Comparison of ENCODE assay signal across 13 cellular contexts in the genomic region with DNA sequence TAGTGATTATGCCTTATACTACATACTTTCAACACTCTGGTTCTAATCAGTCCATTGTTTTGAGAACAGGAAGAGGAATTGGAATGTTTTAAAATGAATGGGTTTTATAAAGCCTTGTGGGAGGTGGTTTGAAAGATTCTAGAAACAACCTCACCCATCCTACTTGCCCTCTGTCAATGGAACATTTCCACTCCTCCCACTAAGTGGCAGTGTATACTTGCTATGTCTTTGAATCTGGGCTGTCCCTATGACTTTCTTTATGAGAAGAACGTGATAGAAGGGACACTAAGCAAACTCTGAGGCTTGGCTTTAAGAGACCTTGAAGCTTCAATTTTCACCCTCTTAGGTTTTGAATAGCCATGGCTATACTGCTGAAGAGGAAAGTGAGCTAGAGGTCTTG.
A peak's percentile ranks its signal among the peaks of the same experiment; 100 is the strongest.
DNase-seq lines count a peak whose midpoint lies in the region; ATAC-seq, FAIRE-seq and TF ChIP-seq lines count a peak whose summit lies in the region.
"Had no signal": no experiment of that assay in that cellular context is flagged by ENCODE, and none has a peak within 500 bp of the region (broad histone marks: within the 10 kb centered on the region; RNA-seq: fewer than 3 reads in every experiment).

No MANE protein-coding gene starts in this region.

- no peak overlapping the region for H3K27ac ChIP-seq in GM12878 (ENCODE audit: control insufficient read depth, insufficient read depth)
- H3K27ac ChIP-seq: HL-60 had no signal

- H3K9me3 Mint-ChIP-seq in HFFc6, result no peaks in the 10 kb centered on the region; the same call in 1 of the 2 replicates
- no peaks in the 10 kb centered on the region for H3K9me3 Mint-ChIP-seq in stimulated activated memory B cell treated with anti-CD40 and anti-IgM and Interleukin-4, amounts not matched to agents 10 μg/mL and 1 μg/mL and 100 μg/mL, for 72 hours

- no peaks in the 10 kb centered on the region for H3K9me3 ChIP-seq in GM12878 (replicated peaks; ENCODE audit: control insufficient read depth, insufficient read depth, low read length)

- H3K4me2 ChIP-seq in GM12878 (ENCODE audit: control insufficient read depth, insufficient read depth), result no peak overlapping the region

- H3K4me3 ChIP-seq in NB4 (ENCODE audit: low read depth, low read length) (no peak overlapping the region), GM12878 (no peak overlapping the region)

- H3K4me3 Mint-ChIP-seq in HFFc6, result no peak overlapping the region
- no peak overlapping the region for H3K4me3 Mint-ChIP-seq in stimulated activated memory B cell treated with anti-CD40 and anti-IgM and Interleukin-4, amounts not matched to agents 10 μg/mL and 1 μg/mL and 100 μg/mL, for 72 hours
- H3K4me3 Mint-ChIP-seq: activated CD4-positive, alpha-beta T cell treated with anti-CD3 and anti-CD28 coated beads for 36 hours had no signal

- POLR2A ChIA-PET in GM12878 (lab: Charles Lee), result no interaction called here

- WGBS in GM12878 (ENCODE audit: insufficient coverage, insufficient replicate concordance, low lambda C conversion rate, missing lambda C conversion rate), result 0% methylated on average over 1 of the region's 1 CpG

- no peaks in the 10 kb centered on the region for H3K36me3 ChIP-seq in GM12878 (ENCODE audit: control insufficient read depth in 2 of 2, insufficient read depth in 2 of 2, low read length in 1 of 2)

- H3K27me3 Mint-ChIP-seq in HFFc6 (ENCODE audit: insufficient read depth), result no peaks in the 10 kb centered on the region
- H3K27me3 Mint-ChIP-seq in stimulated activated memory B cell treated with anti-CD40 and anti-IgM and Interleukin-4, amounts not matched to agents 10 μg/mL and 1 μg/mL and 100 μg/mL, for 72 hours, result no peaks in the 10 kb centered on the region
- H3K27me3 Mint-ChIP-seq: activated CD4-positive, alpha-beta T cell treated with anti-CD3 and anti-CD28 coated beads for 36 hours had no signal

- TF ChIP-seq EP300 in GM12878 (IDR thresholded peaks at IDR 0.05; ENCODE audit: borderline replicate concordance in 1 of 2, control insufficient read depth in 1 of 2, low read depth in 2 of 2, low read length in 2 of 2), result no peak

- H3K27me3 ChIP-seq in GM12878 (replicated peaks in 1 of 2; ENCODE audit: control insufficient read depth in 2 of 2, insufficient read depth in 2 of 2, low read length in 1 of 2), result no peaks in the 10 kb centered on the region

- no peak overlapping the region for H3K9ac ChIP-seq in GM12878 (ENCODE audit: control insufficient read depth, insufficient read depth, low read length)

- TF ChIP-seq CTCF in GM12873 (IDR thresholded peaks at IDR 0.05; ENCODE audit: insufficient read depth, low read depth, low read length, missing control alignments) (peak; percentile 8), NB4 (IDR thresholded peaks at IDR 0.05; ENCODE audit: low read depth, low read length) (no peak), GM12878 (IDR thresholded peaks at IDR 0.05 in 2 of 3, conservative IDR thresholded peaks at IDR 0.05 in 1 of 3; ENCODE audit: control insufficient read depth in 2 of 3, extremely low read depth in 1 of 3, insufficient read depth in 1 of 3, low read depth in 3 of 3, low read length in 3 of 3) (peak in 2 of 3 experiments; percentile 27 to 53; a peak in 3 of 6 replicates), HFFc6 (IDR thresholded peaks at IDR 0.05) (no peak)

- no peaks in the 10 kb centered on the region for H3K36me3 Mint-ChIP-seq in HFFc6 (ENCODE audit: low read depth)
- no peaks in the 10 kb centered on the region for H3K36me3 Mint-ChIP-seq in stimulated activated memory B cell treated with anti-CD40 and anti-IgM and Interleukin-4, amounts not matched to agents 10 μg/mL and 1 μg/mL and 100 μg/mL, for 72 hours

- TF ChIP-seq RAD21 in GM12878 (IDR thresholded peaks at IDR 0.05; ENCODE audit: insufficient read depth, low read depth, low read length), result peak; percentile 64

- H3K4me1 ChIP-seq in GM12878 (ENCODE audit: control insufficient read depth, insufficient read depth, low read length), result no peaks in the 10 kb centered on the region

- peak; percentile 96 for ATAC-seq in GM12878
- no peak for ATAC-seq in stimulated activated memory B cell treated with anti-CD40 and anti-IgM and Interleukin-4, amounts not matched to agents 10 μg/mL and 1 μg/mL and 100 μg/mL, for 72 hours
- no peak for ATAC-seq in GM21619 (IDR thresholded peaks at IDR 0.05; ENCODE audit: unreplicated experiment)
- ATAC-seq: activated CD4-positive, alpha-beta T cell treated with anti-CD3 and anti-CD28 coated beads for 36 hours had no signal

- BruUV-seq in GM12878 (replicated peaks; lab: Mats Ljungman, UMichigan), result no TSS peak

- H3K27ac Mint-ChIP-seq in HFFc6, result no peak overlapping the region
- H3K27ac Mint-ChIP-seq in stimulated activated memory B cell treated with anti-CD40 and anti-IgM and Interleukin-4, amounts not matched to agents 10 μg/mL and 1 μg/mL and 100 μg/mL, for 72 hours, result no peak overlapping the region
- H3K27ac Mint-ChIP-seq: activated CD4-positive, alpha-beta T cell treated with anti-CD3 and anti-CD28 coated beads for 36 hours had no signal

- no peak for FAIRE-seq in GM12878 (lab: Jason Lieb, UNC)

- no peak for TF ChIP-seq POLR2A in NB4 (IDR thresholded peaks at IDR 0.05; ENCODE audit: extremely low read depth, insufficient read length)
- no peak for TF ChIP-seq POLR2A in GM12878 (IDR thresholded peaks at IDR 0.05; ENCODE audit: low read depth, low read length)

- CTCF ChIA-PET in GM12878 (lab: Yijun Ruan, JAX), result interaction anchor here (0.9 to 4.1 kb wide), 11 partner anchors 27 to 336 kb away, joined by 3 to 43 read pairs (median 4); no protein-coding TSS in a partner anchor

- intact Hi-C loops in GM12878 (cut with micrococcal nuclease; ENCODE audit: unreplicated experiment), result loop anchor here (1.0 kb wide), 2 partner anchors 66 to 334 kb away; no protein-coding TSS in a partner anchor

- peak; percentile 4 for DNase-seq in NB4 (ENCODE audit: low read depth)
- no peak for DNase-seq in GM12878 (ENCODE audit: low read depth, low spot score)
- peak; percentile 7 for DNase-seq in medulla oblongata (ENCODE audit: extremely low spot score)
- DNase-seq in HFFc6, result no peak
- no peak for DNase-seq in activated CD4-positive, CD25-positive, alpha-beta regulatory T cell treated with anti-CD3 and anti-CD28 coated beads, Interleukin-2, amount 50 U/mL, for 72 hours
- DNase-seq: activated CD4-positive, alpha-beta T cell treated with anti-CD3 and anti-CD28 coated beads for 36 hours; EL; hippocampal formation; occipital lobe had no signal

- RAD21 ChIA-PET in GM12878 (lab: Charles Lee; ENCODE audit: unreplicated experiment), result interaction anchor here (0.6 to 6.3 kb wide), 8 partner anchors 52 to 335 kb away, joined by 3 to 54 read pairs (median 8); no protein-coding TSS in a partner anchor

- no peaks in the 10 kb centered on the region for H3K4me1 Mint-ChIP-seq in HFFc6 (ENCODE audit: low read depth)
- H3K4me1 Mint-ChIP-seq in stimulated activated memory B cell treated with anti-CD40 and anti-IgM and Interleukin-4, amounts not matched to agents 10 μg/mL and 1 μg/mL and 100 μg/mL, for 72 hours, result no peaks in the 10 kb centered on the region
- H3K4me1 Mint-ChIP-seq: activated CD4-positive, alpha-beta T cell treated with anti-CD3 and anti-CD28 coated beads for 36 hours had no signal

- in situ Hi-C loops in GM12878 (cut with MboI), result no loop called here

- no peaks in the 10 kb centered on the region for H3K79me2 ChIP-seq in GM12878 (ENCODE audit: control insufficient read depth, insufficient read depth, low read length)

- SMC1A ChIA-PET in GM12878 (lab: Charles Lee; ENCODE audit: uncharacterized antibody, unreplicated experiment), result interaction anchor here (1.0 to 3.8 kb wide), 8 partner anchors 43 to 334 kb away, joined by 3 to 55 read pairs (median 10); no protein-coding TSS in a partner anchor

- no peaks in the 10 kb centered on the region for H4K20me1 ChIP-seq in GM12878 (ENCODE audit: control insufficient read depth, insufficient read depth)

- no peak overlapping the region for H2AFZ ChIP-seq in GM12878 (ENCODE audit: control insufficient read depth, low read depth, low read length)

TF ChIP-seq in GM12878, 131 proteins besides CTCF, POLR2A, EP300 and RAD21 (continues in another document):
- TF ChIP-seq NR2C1 (IDR thresholded peaks at IDR 0.05) (no peak), MXI1 (IDR thresholded peaks at IDR 0.05; ENCODE audit: low read depth, low read length) (no peak), ETV6 (conservative IDR thresholded peaks at IDR 0.05 in 1 of 2, IDR thresholded peaks at IDR 0.05 in 1 of 2; ENCODE audit: borderline replicate concordance in 1 of 2, low read depth in 1 of 2) (no peak), SMC3 (IDR thresholded peaks at IDR 0.05; ENCODE audit: borderline replicate concordance, low read length) (peak; percentile 40; the same call in 1 of the 2 replicates), ATF3 (IDR thresholded peaks at IDR 0.05; ENCODE audit: borderline replicate concordance, extremely low read depth, low read depth, low read length) (no peak), BHLHE40 (IDR thresholded peaks at IDR 0.05; ENCODE audit: borderline replicate concordance in 1 of 2, low read depth in 2 of 2, low read length in 1 of 2) (peak in 1 of 2 experiments; percentile 39; a peak in 1 of 4 replicates), SMAD5 (IDR thresholded peaks at IDR 0.05; ENCODE audit: low read depth) (no peak), TARDBP (IDR thresholded peaks at IDR 0.05; ENCODE audit: borderline replicate concordance) (no peak), CBX5 (IDR thresholded peaks at IDR 0.05; ENCODE audit: low read depth) (no peak), ZNF207 (IDR thresholded peaks at IDR 0.05; ENCODE audit: borderline replicate concordance) (no peak), SMAD1 (IDR thresholded peaks at IDR 0.05; ENCODE audit: low read depth, partially characterized antibody) (no peak)
- TF ChIP-seq, protein P1, sequence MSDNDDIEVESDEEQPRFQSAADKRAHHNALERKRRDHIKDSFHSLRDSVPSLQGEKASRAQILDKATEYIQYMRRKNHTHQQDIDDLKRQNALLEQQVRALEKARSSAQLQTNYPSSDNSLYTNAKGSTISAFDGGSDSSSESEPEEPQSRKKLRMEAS (IDR thresholded peaks at IDR 0.05; ENCODE audit: low read depth, low read length), result no peak
- TF ChIP-seq, protein P2, sequence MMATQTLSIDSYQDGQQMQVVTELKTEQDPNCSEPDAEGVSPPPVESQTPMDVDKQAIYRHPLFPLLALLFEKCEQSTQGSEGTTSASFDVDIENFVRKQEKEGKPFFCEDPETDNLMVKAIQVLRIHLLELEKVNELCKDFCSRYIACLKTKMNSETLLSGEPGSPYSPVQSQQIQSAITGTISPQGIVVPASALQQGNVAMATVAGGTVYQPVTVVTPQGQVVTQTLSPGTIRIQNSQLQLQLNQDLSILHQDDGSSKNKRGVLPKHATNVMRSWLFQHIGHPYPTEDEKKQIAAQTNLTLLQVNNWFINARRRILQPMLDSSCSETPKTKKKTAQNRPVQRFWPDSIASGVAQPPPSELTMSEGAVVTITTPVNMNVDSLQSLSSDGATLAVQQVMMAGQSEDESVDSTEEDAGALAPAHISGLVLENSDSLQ (IDR thresholded peaks at IDR 0.05), result no peak

Comparison
In these comparisons a context has a peak if more than half of its experiments do, and no peak if none do; other contexts are left out.
1. CTCF ChIP-seq: peak in GM12873 (single experiment) and GM12878 (2 of 3); none in NB4 (single experiment) and HFFc6 (single experiment).
2. DNase-seq: peak in NB4 (single experiment) and medulla oblongata (single experiment); none in GM12878 (single experiment), HFFc6 (single experiment) and activated CD4-positive, CD25-positive, alpha-beta regulatory T cell treated with anti-CD3 and anti-CD28 coated beads, Interleukin-2, amount 50 U/mL, for 72 hours (single experiment).